ENCODE assay signal across 1 cellular context in the genomic region with DNA sequence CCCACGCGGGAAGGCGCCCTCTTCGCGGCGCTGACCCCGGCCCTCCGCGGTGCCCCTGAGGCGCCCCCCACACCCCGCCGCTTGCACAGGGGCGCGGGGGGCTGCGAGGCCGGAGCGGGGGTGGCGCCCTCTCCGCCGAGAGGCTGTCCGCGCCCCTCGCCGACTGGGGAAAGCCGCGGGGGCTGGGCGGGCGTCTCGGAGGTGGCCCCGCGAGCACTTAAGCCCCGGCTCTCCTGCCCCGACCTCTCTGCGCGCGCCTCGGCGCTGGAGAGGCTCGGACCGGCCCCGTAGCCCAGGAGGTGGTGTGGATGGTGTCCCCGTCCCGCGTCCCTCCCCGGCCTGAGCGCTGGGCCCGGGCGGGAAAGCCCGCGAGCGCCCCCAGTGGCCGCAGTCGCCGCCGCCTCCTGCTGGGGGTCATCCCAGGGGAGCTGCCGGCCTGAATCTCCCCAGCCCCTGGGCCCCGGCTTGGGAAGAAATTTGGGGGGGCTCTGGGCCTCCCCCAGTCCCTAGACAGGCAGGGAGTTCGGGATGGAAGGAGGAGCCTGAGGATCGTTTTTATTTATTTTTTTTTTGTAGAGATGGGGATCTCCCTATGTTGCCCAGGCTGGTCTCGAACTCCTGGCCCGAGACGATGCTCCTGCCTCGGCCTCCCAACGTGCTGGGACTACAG.
TF ChIP-seq lines count a peak whose summit lies in the region.

No MANE protein-coding gene starts in this region.

TF ChIP-seq in GM23338, 12 proteins besides CTCF, POLR2A, EP300 and RAD21:
- TF ChIP-seq CREB1 (CRISPR knock-in tag; IDR thresholded peaks at IDR 0.05; ENCODE audit: low read depth) (peak; percentile 23; the same call in 1 of the 2 replicates), JUNB (IDR thresholded peaks at IDR 0.05; ENCODE audit: unreplicated experiment) (no peak)
